20 cellular contexts compared by ENCODE assay signal in genomic region chr20:43899274-43899878, GRCh38. TPM values are rescaled to one million over a fixed set of nuclear protein-coding genes. Genes with fewer than 3 reads are reported as not detected.
DNase-seq lines count a peak whose midpoint lies in the region; ATAC-seq lines count a peak whose summit lies in the region.
"Had no signal": no experiment of that assay in that cellular context is flagged by ENCODE, and none has a peak within 500 bp of the region (broad histone marks: within the 10 kb centered on the region; RNA-seq: fewer than 3 reads in every experiment).

No MANE protein-coding gene starts in this region.

- H3K27ac ChIP-seq in BLaER1 treated with 17β-estradiol and CSF1 and Interleukin-3, amounts not matched to agents 10 nM and 100 nM = no peak overlapping the region
- peak overlapping the region; percentile 30 for H3K27ac ChIP-seq in HUES48 (ENCODE audit: low read depth, low read length)
- H3K27ac ChIP-seq in iPS-18a (ENCODE audit: low read length) = no peak overlapping the region

- H3K36me3 ChIP-seq in BLaER1 treated with 17β-estradiol and CSF1 and Interleukin-3, amounts not matched to agents 10 nM and 100 nM = no peaks in the 10 kb centered on the region; a peak in 1 of 22 replicates
- H3K36me3 ChIP-seq in HUES48 (ENCODE audit: control insufficient read depth, insufficient read depth, low read length) (no peaks in the 10 kb centered on the region), iPS-18a (ENCODE audit: control insufficient read depth, low read depth, low read length) (no peaks in the 10 kb centered on the region)

- H3K9me3 Mint-ChIP-seq in stimulated activated memory B cell treated with anti-CD40 and anti-IgM and Interleukin-4, amounts not matched to agents 10 μg/mL and 1 μg/mL and 100 μg/mL, for 72 hours = peaks cover 7% of the 10 kb centered on the region
- no peaks in the 10 kb centered on the region for H3K9me3 Mint-ChIP-seq in activated T-helper 2 cell treated with anti-CD3 and anti-CD28 coated beads, Interferon-gamma antibody, Interleukin-2, Interleukin-4, amounts not matched to agents 10 μg/mL and 5 μg/mL and 100 μg/mL, durations not matched to agents 14 hours and 24 hours and 36 hours

- no peaks in the 10 kb centered on the region for H4K20me1 ChIP-seq in BLaER1 treated with 17β-estradiol and CSF1 and Interleukin-3, amounts not matched to agents 10 nM and 100 nM

- H3K36me3 Mint-ChIP-seq in stimulated activated memory B cell treated with anti-CD40 and anti-IgM and Interleukin-4, amounts not matched to agents 10 μg/mL and 1 μg/mL and 100 μg/mL, for 72 hours = no peaks in the 10 kb centered on the region
- no peaks in the 10 kb centered on the region for H3K36me3 Mint-ChIP-seq in activated T-helper 2 cell treated with anti-CD3 and anti-CD28 coated beads, Interferon-gamma antibody, Interleukin-2, Interleukin-4, amounts not matched to agents 10 μg/mL and 5 μg/mL and 100 μg/mL, durations not matched to agents 14 hours and 24 hours and 36 hours (ENCODE audit: low read depth)
- H3K36me3 Mint-ChIP-seq: CD8-positive, alpha-beta T cell had no signal

- H3K27ac Mint-ChIP-seq in stimulated activated memory B cell treated with anti-CD40 and anti-IgM and Interleukin-4, amounts not matched to agents 10 μg/mL and 1 μg/mL and 100 μg/mL, for 72 hours = no peak overlapping the region
- H3K27ac Mint-ChIP-seq in activated T-helper 2 cell treated with anti-CD3 and anti-CD28 coated beads, Interferon-gamma antibody, Interleukin-2, Interleukin-4, amounts not matched to agents 10 μg/mL and 5 μg/mL and 100 μg/mL, durations not matched to agents 14 hours and 24 hours and 36 hours = no peak overlapping the region
- H3K27ac Mint-ChIP-seq: CD8-positive, alpha-beta T cell had no signal

- peak; percentile 11 for ATAC-seq in stimulated activated memory B cell treated with anti-CD40 and anti-IgM and Interleukin-4, amounts not matched to agents 10 μg/mL and 1 μg/mL and 100 μg/mL, for 72 hours
- no peak for ATAC-seq in GM18511 (IDR thresholded peaks at IDR 0.05; ENCODE audit: unreplicated experiment)
- no peak for ATAC-seq in HG03196 (IDR thresholded peaks at IDR 0.05; ENCODE audit: unreplicated experiment)
- ATAC-seq: CD8-positive, alpha-beta T cell; GM12878; K562; SK-N-SH treated with all-trans-retinoic acid at 6 μM for 48 hours had no signal

- H3K27me3 Mint-ChIP-seq in stimulated activated memory B cell treated with anti-CD40 and anti-IgM and Interleukin-4, amounts not matched to agents 10 μg/mL and 1 μg/mL and 100 μg/mL, for 72 hours = peaks cover 21% of the 10 kb centered on the region
- peaks cover 18% of the 10 kb centered on the region for H3K27me3 Mint-ChIP-seq in activated T-helper 2 cell treated with anti-CD3 and anti-CD28 coated beads, Interferon-gamma antibody, Interleukin-2, Interleukin-4, amounts not matched to agents 10 μg/mL and 5 μg/mL and 100 μg/mL, durations not matched to agents 14 hours and 24 hours and 36 hours (ENCODE audit: low read depth)

- H3K4me1 Mint-ChIP-seq in stimulated activated memory B cell treated with anti-CD40 and anti-IgM and Interleukin-4, amounts not matched to agents 10 μg/mL and 1 μg/mL and 100 μg/mL, for 72 hours = no peaks in the 10 kb centered on the region
- no peaks in the 10 kb centered on the region for H3K4me1 Mint-ChIP-seq in activated T-helper 2 cell treated with anti-CD3 and anti-CD28 coated beads, Interferon-gamma antibody, Interleukin-2, Interleukin-4, amounts not matched to agents 10 μg/mL and 5 μg/mL and 100 μg/mL, durations not matched to agents 14 hours and 24 hours and 36 hours (ENCODE audit: low read depth)

- no peaks in the 10 kb centered on the region for H3K27me3 ChIP-seq in BLaER1 treated with 17β-estradiol and CSF1 and Interleukin-3, amounts not matched to agents 10 nM and 100 nM
- no peaks in the 10 kb centered on the region for H3K27me3 ChIP-seq in HUES48 (ENCODE audit: control insufficient read depth, insufficient read depth, low read length)
- H3K27me3 ChIP-seq in iPS-18a (ENCODE audit: control insufficient read depth, insufficient read depth, low read length) = no peaks in the 10 kb centered on the region

- no peak overlapping the region for H3K9ac ChIP-seq in BLaER1 treated with 17β-estradiol and CSF1 and Interleukin-3, amounts not matched to agents 10 nM and 100 nM
- H3K9ac ChIP-seq in HUES48 (ENCODE audit: low read depth, low read length) (no peak overlapping the region), iPS-18a (ENCODE audit: low read length) (no peak overlapping the region)

- peaks cover 4 to 10% (median 9%) of the 10 kb centered on the region in 10 experiments; a peak in 18 of 20 replicates for H3K4me1 ChIP-seq in BLaER1 treated with 17β-estradiol and CSF1 and Interleukin-3, amounts not matched to agents 10 nM and 100 nM
- H3K4me1 ChIP-seq in HUES48 (ENCODE audit: control insufficient read depth, insufficient read depth, low read length) = peaks cover 29% of the 10 kb centered on the region
- H3K4me1 ChIP-seq in iPS-18a (ENCODE audit: control insufficient read depth, low read depth, low read length) = peaks cover 34% of the 10 kb centered on the region

- no peak overlapping the region for H3K4me3 Mint-ChIP-seq in stimulated activated memory B cell treated with anti-CD40 and anti-IgM and Interleukin-4, amounts not matched to agents 10 μg/mL and 1 μg/mL and 100 μg/mL, for 72 hours
- no peak overlapping the region for H3K4me3 Mint-ChIP-seq in activated T-helper 2 cell treated with anti-CD3 and anti-CD28 coated beads, Interferon-gamma antibody, Interleukin-2, Interleukin-4, amounts not matched to agents 10 μg/mL and 5 μg/mL and 100 μg/mL, durations not matched to agents 14 hours and 24 hours and 36 hours (ENCODE audit: low read depth)
- H3K4me3 Mint-ChIP-seq: CD8-positive, alpha-beta T cell had no signal

- H3K9me3 ChIP-seq in BLaER1 treated with 17β-estradiol and CSF1 and Interleukin-3, amounts not matched to agents 10 nM and 100 nM (replicated peaks in 1 of 11) = peaks cover 0 to 28% (median 15%) of the 10 kb centered on the region in 11 experiments; a peak in 17 of 22 replicates
- H3K9me3 ChIP-seq in HUES48 (ENCODE audit: control insufficient read depth, insufficient read depth, low read length) (no peaks in the 10 kb centered on the region), iPS-18a (ENCODE audit: control insufficient read depth, low read depth, low read length) (no peaks in the 10 kb centered on the region)

- intact Hi-C loops in activated T-helper 2 cell treated with anti-CD3 and anti-CD28 coated beads, Interferon-gamma antibody, Interleukin-2, Interleukin-4, amounts not matched to agents 10 μg/mL and 5 μg/mL and 100 μg/mL, durations not matched to agents 14 hours and 24 hours and 36 hours (cut with micrococcal nuclease) = no loop called here

- no peak for DNase-seq in activated T-helper 2 cell treated with anti-CD3 and anti-CD28 coated beads, Interferon-gamma antibody, Interleukin-2, Interleukin-4, amounts not matched to agents 10 μg/mL and 5 μg/mL and 100 μg/mL, durations not matched to agents 14 hours and 24 hours and 36 hours (ENCODE audit: low spot score)
- DNase-seq in GOT3 (lab: John Stamatoyannopoulos, UW) = no peak
- DNase-seq: Calu3; CD8-positive, alpha-beta T cell; NCI-H1105 treated with DMSO at 0.1 percent for 48 hours; NCI-H1694; NCI-H2081 treated with DMSO at 0.1 percent for 48 hours; NCI-H524; NCI-H82; RPMI8226; SIG-M5 had no signal

- H3K4me2 ChIP-seq in BLaER1 treated with 17β-estradiol and CSF1 and Interleukin-3, amounts not matched to agents 10 nM and 100 nM = peak overlapping the region in 9 of 11 experiments; percentile 20 to 69 (median 56); a peak in 18 of 22 replicates

- no peak overlapping the region for H3K4me3 ChIP-seq in BLaER1 treated with 17β-estradiol and CSF1 and Interleukin-3, amounts not matched to agents 10 nM and 100 nM
- H3K4me3 ChIP-seq in HUES48 (ENCODE audit: low read depth, low read length) = no peak overlapping the region
- peak overlapping the region; percentile 7 for H3K4me3 ChIP-seq in iPS-18a (ENCODE audit: low read length)
- H3K4me3 ChIP-seq: GM12878, K562 had no signal

RNA-seq across cellular contexts. Expression of gene TOX2, which starts 15.3 kb away (rescaled TPM):
- 2.4 and 3.0 TPM in 2 replicates for total RNA-seq in activated T-helper 2 cell treated with anti-CD3 and anti-CD28 coated beads, Interferon-gamma antibody, Interleukin-2, Interleukin-4, amounts not matched to agents 10 μg/mL and 5 μg/mL and 100 μg/mL, durations not matched to agents 14 hours and 24 hours and 36 hours
- total RNA-seq: Calu3, K562 had no signal
